In genomic region chr1:35190784-35191183, GRCh38 we compare ENCODE assay signal across 8 cellular contexts. TPM values are rescaled to one million over a fixed set of nuclear protein-coding genes. Genes with fewer than 3 reads are reported as not detected.
DNase-seq lines count a peak whose midpoint lies in the region; ATAC-seq and TF ChIP-seq lines count a peak whose summit lies in the region.

No MANE protein-coding gene starts in this region.

- 5 to 8% methylated on average over 6 of the region's 6 CpGs for WGBS in thyroid gland, 2 donors

- intact Hi-C loops in thyroid gland (cut with DNase I), result loop anchor here (5.0 kb wide), 1 partner anchor 158 kb away; the partner anchor contains the start of gene ZMYM6

- peaks cover 59% of the 10 kb centered on the region for H3K4me1 Mint-ChIP-seq in activated T-cell treated with anti-CD3 and anti-CD28 coated beads, Interleukin-2, amount 50 U/mL, for 24 hours (ENCODE audit: low read depth)
- peaks cover 61% of the 10 kb centered on the region for H3K4me1 Mint-ChIP-seq in activated naive CD8-positive, alpha-beta T cell treated with anti-CD3 and anti-CD28 coated beads, Interleukin-2, amount 50 U/mL, for 24 hours

- H3K9me3 Mint-ChIP-seq in activated T-cell treated with anti-CD3 and anti-CD28 coated beads, Interleukin-2, amount 50 U/mL, for 24 hours, result no peaks in the 10 kb centered on the region
- no peaks in the 10 kb centered on the region for H3K9me3 Mint-ChIP-seq in activated naive CD8-positive, alpha-beta T cell treated with anti-CD3 and anti-CD28 coated beads, Interleukin-2, amount 50 U/mL, for 24 hours

- H3K4me3 ChIP-seq in kidney epithelial cell (ENCODE audit: low read depth, low read length), result peak overlapping the region; percentile 99
- peak overlapping the region; percentile 94 to 100 (median 98) for H3K4me3 ChIP-seq in thyroid gland (replicated peaks in 1 of 3)

- peak overlapping the region in 1 of 3 donors; percentile 92 for H3K27ac ChIP-seq in thyroid gland

- no peak for ATAC-seq in activated naive CD8-positive, alpha-beta T cell treated with anti-CD3 and anti-CD28 coated beads, Interleukin-2, amount 50 U/mL, for 24 hours

- no peak for DNase-seq in activated T-cell treated with anti-CD3 and anti-CD28 coated beads, Interleukin-2, amount 50 U/mL, for 24 hours
- no peak for DNase-seq in activated T-cell treated with anti-CD3 and anti-CD28 coated beads, Interleukin-2, amount 50 U/mL, for 1 hour
- DNase-seq in activated naive CD8-positive, alpha-beta T cell treated with anti-CD3 and anti-CD28 coated beads, Interleukin-2, amount 50 U/mL, for 24 hours, result no peak
- DNase-seq in kidney epithelial cell (ENCODE audit: low read depth) (no peak), thyroid gland (no peak), GDM1 (lab: John Stamatoyannopoulos, UW) (no peak), UCSD-AML1 (lab: John Stamatoyannopoulos, UW; ENCODE audit: unreplicated experiment) (no peak), NCI-H226 (no peak)

- H3K4me1 ChIP-seq in thyroid gland, result peaks cover 21 to 22% of the 10 kb centered on the region in 2 donors

- TF ChIP-seq CTCF in kidney epithelial cell (IDR thresholded peaks at IDR 0.05; ENCODE audit: insufficient read depth, low read length, poor library complexity, severe bottlenecking), result no peak
- TF ChIP-seq CTCF in thyroid gland (IDR thresholded peaks at IDR 0.05), result no peak

- no peaks in the 10 kb centered on the region for H3K27me3 Mint-ChIP-seq in activated T-cell treated with anti-CD3 and anti-CD28 coated beads, Interleukin-2, amount 50 U/mL, for 24 hours
- peaks cover 2% of the 10 kb centered on the region for H3K27me3 Mint-ChIP-seq in activated naive CD8-positive, alpha-beta T cell treated with anti-CD3 and anti-CD28 coated beads, Interleukin-2, amount 50 U/mL, for 24 hours

- peaks cover 66% of the 10 kb centered on the region for H3K36me3 Mint-ChIP-seq in activated T-cell treated with anti-CD3 and anti-CD28 coated beads, Interleukin-2, amount 50 U/mL, for 24 hours (ENCODE audit: low read depth)
- H3K36me3 Mint-ChIP-seq in activated naive CD8-positive, alpha-beta T cell treated with anti-CD3 and anti-CD28 coated beads, Interleukin-2, amount 50 U/mL, for 24 hours (ENCODE audit: low read depth), result peaks cover 60% of the 10 kb centered on the region

- peaks cover 5% of the 10 kb centered on the region for H3K36me3 ChIP-seq in kidney epithelial cell (ENCODE audit: control insufficient read depth, insufficient read depth, low read length)
- peaks cover 43 to 61% of the 10 kb centered on the region in 2 donors for H3K36me3 ChIP-seq in thyroid gland

- peak overlapping the region; percentile 94 for H3K27ac Mint-ChIP-seq in activated T-cell treated with anti-CD3 and anti-CD28 coated beads, Interleukin-2, amount 50 U/mL, for 24 hours
- H3K27ac Mint-ChIP-seq in activated naive CD8-positive, alpha-beta T cell treated with anti-CD3 and anti-CD28 coated beads, Interleukin-2, amount 50 U/mL, for 24 hours, result peak overlapping the region; percentile 84

- H3K27me3 ChIP-seq in kidney epithelial cell (ENCODE audit: control insufficient read depth, insufficient read depth, low read length), result no peaks in the 10 kb centered on the region
- H3K27me3 ChIP-seq in thyroid gland, result no peaks in the 10 kb centered on the region

- H3K4me3 Mint-ChIP-seq in activated T-cell treated with anti-CD3 and anti-CD28 coated beads, Interleukin-2, amount 50 U/mL, for 24 hours, result peak overlapping the region; percentile 95
- H3K4me3 Mint-ChIP-seq in activated naive CD8-positive, alpha-beta T cell treated with anti-CD3 and anti-CD28 coated beads, Interleukin-2, amount 50 U/mL, for 24 hours, result peak overlapping the region; percentile 89

- no peak for TF ChIP-seq POLR2A in thyroid gland (IDR thresholded peaks at IDR 0.05)

- H3K9me3 ChIP-seq in thyroid gland, result no peaks in the 10 kb centered on the region

RNA-seq across cellular contexts. Expression of gene SFPQ, which starts 2.2 kb away (rescaled TPM):
- 212 and 216 TPM in 2 replicates for total RNA-seq in kidney epithelial cell
- 100 to 1,000 TPM; 178 to 299 (median 239) TPM for total RNA-seq in thyroid gland
